In the genomic region with DNA sequence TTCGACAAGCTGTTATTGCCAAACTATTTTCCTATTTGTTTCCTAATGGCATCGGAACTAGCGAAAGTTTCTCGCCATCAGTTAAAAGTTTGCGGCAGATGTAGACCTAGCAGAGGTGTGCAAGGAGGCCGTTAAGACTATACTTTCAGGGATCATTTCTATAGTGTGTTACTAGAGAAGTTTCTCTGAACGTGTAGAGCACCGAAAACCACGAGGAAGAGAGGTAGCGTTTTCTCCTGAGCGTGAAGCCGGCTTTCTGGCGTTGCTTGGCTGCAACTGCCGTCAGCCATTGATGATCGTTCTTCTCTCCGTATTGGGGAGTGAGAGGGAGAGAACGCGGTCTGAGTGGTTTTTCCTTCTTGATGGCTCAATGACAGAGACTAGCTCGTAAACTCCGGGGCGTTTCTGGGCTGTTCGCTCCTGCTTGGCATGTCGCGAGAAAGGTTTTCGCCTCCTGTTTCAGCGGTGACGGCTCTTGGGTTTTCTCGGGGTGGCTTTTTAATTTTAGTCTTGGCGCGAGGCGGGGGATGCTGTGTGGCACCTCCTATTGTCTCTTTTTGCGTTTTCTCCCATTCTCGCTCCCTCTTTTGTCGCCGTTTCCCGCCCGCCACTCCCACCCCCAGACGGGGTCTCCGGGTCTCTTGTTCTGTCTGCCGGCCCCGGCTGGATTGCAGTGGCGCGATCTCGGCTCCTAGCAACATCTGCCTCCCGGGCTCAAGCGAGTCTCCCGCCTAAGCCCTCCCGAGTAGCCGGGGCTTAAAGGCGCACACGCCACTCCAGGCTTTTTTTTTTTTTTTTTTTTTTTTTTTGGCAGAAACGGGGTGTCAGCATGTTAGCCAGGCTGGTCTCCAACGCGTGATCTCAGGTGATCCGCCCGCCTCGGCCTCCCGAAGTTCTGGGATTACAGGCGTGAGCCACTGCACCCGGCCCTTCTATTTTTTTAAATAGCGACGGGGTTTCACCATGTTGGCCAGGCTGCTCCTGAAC, we compare ENCODE assay signal across 1 cellular context.
TF ChIP-seq lines count a peak whose summit lies in the region.

No MANE protein-coding gene starts in this region.

TF ChIP-seq in A549, 52 proteins besides CTCF, POLR2A, EP300 and RAD21 (continued from another document):
- TF ChIP-seq, protein P1, sequence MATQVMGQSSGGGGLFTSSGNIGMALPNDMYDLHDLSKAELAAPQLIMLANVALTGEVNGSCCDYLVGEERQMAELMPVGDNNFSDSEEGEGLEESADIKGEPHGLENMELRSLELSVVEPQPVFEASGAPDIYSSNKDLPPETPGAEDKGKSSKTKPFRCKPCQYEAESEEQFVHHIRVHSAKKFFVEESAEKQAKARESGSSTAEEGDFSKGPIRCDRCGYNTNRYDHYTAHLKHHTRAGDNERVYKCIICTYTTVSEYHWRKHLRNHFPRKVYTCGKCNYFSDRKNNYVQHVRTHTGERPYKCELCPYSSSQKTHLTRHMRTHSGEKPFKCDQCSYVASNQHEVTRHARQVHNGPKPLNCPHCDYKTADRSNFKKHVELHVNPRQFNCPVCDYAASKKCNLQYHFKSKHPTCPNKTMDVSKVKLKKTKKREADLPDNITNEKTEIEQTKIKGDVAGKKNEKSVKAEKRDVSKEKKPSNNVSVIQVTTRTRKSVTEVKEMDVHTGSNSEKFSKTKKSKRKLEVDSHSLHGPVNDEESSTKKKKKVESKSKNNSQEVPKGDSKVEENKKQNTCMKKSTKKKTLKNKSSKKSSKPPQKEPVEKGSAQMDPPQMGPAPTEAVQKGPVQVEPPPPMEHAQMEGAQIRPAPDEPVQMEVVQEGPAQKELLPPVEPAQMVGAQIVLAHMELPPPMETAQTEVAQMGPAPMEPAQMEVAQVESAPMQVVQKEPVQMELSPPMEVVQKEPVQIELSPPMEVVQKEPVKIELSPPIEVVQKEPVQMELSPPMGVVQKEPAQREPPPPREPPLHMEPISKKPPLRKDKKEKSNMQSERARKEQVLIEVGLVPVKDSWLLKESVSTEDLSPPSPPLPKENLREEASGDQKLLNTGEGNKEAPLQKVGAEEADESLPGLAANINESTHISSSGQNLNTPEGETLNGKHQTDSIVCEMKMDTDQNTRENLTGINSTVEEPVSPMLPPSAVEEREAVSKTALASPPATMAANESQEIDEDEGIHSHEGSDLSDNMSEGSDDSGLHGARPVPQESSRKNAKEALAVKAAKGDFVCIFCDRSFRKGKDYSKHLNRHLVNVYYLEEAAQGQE (IDR thresholded peaks at IDR 0.05): peak; percentile 78
- peak in 1 of 2 experiments; percentile 25; a peak in 1 of 4 replicates for TF ChIP-seq CEBPB (IDR thresholded peaks at IDR 0.05)
- TF ChIP-seq, protein P2, sequence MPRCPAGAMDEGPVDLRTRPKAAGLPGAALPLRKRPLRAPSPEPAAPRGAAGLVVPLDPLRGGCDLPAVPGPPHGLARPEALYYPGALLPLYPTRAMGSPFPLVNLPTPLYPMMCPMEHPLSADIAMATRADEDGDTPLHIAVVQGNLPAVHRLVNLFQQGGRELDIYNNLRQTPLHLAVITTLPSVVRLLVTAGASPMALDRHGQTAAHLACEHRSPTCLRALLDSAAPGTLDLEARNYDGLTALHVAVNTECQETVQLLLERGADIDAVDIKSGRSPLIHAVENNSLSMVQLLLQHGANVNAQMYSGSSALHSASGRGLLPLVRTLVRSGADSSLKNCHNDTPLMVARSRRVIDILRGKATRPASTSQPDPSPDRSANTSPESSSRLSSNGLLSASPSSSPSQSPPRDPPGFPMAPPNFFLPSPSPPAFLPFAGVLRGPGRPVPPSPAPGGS (IDR thresholded peaks at IDR 0.05): peak; percentile 96
- TF ChIP-seq, protein P3, sequence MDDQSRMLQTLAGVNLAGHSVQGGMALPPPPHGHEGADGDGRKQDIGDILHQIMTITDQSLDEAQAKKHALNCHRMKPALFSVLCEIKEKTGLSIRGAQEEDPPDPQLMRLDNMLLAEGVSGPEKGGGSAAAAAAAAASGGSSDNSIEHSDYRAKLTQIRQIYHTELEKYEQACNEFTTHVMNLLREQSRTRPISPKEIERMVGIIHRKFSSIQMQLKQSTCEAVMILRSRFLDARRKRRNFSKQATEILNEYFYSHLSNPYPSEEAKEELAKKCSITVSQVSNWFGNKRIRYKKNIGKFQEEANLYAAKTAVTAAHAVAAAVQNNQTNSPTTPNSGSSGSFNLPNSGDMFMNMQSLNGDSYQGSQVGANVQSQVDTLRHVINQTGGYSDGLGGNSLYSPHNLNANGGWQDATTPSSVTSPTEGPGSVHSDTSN (IDR thresholded peaks at IDR 0.05): peak; percentile 82
